In the genomic region with DNA sequence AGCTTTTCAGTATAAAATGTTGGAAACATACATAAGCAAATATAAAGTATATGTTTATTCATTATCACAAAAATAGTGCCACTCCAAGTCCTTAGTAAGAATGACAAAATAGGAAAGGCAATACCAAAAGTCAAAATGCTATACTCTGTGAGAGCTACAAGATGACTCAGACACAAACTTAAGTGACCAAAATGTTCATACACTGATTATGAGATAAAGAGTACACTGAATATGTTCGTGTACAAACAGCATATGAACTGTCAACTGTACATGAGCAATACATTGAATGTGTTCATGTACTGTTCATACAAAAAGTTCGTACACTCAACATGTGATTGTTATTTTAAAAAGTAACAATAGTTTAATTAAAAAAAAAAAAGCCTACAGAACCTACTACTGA, we compare ENCODE assay signal across 1 cellular context.
TF ChIP-seq lines count a peak whose summit lies in the region.

No MANE protein-coding gene starts in this region.

TF ChIP-seq in HepG2, 621 proteins besides CTCF, POLR2A, EP300 and RAD21:
- TF ChIP-seq RERE (CRISPR knock-in tag; IDR thresholded peaks at IDR 0.05; ENCODE audit: low read depth) (no peak), ZNF710 (CRISPR knock-in tag; IDR thresholded peaks at IDR 0.05; ENCODE audit: borderline replicate concordance) (no peak), HNRNPK (IDR thresholded peaks at IDR 0.05; ENCODE audit: low read depth, low read length, poor library complexity, severe bottlenecking) (no peak), MIER2 (CRISPR knock-in tag; IDR thresholded peaks at IDR 0.05) (no peak), SIX1 (CRISPR knock-in tag; IDR thresholded peaks at IDR 0.05; ENCODE audit: borderline replicate concordance) (no peak), RNF219 (CRISPR knock-in tag; IDR thresholded peaks at IDR 0.05) (no peak)
- TF ChIP-seq, protein P1, sequence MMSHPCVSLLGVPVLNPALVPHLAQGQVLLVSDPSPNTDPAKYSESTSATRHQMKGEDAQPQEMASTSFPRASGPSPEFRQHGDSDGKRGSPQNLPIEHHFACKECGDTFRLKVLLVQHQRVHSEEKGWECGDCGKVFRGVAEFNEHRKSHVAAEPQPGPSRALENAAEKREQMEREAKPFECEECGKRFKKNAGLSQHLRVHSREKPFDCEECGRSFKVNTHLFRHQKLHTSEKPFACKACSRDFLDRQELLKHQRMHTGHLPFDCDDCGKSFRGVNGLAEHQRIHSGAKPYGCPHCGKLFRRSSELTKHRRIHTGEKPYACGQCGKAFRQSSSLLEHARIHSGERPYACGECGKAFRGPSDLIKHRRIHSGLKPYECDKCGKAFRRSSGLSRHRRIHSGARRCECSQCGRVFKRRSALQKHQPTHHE (CRISPR knock-in tag; IDR thresholded peaks at IDR 0.05; ENCODE audit: borderline replicate concordance), result no peak
